8 cellular contexts compared by ENCODE assay signal in genomic region chr18:76492669-76493212, GRCh38. TPM values are rescaled to one million over a fixed set of nuclear protein-coding genes. Genes with fewer than 3 reads are reported as not detected.
DNase-seq lines count a peak whose midpoint lies in the region; ATAC-seq and TF ChIP-seq lines count a peak whose summit lies in the region.

No MANE protein-coding gene starts in this region.

- H3K36me3 ChIP-seq in left lung: no peaks in the 10 kb centered on the region

- H3K4me1 ChIP-seq in left lung: peaks cover 8 to 40% of the 10 kb centered on the region in 2 donors

- H3K9me3 ChIP-seq in left lung: no peaks in the 10 kb centered on the region

- TF ChIP-seq CTCF in left lung (IDR thresholded peaks at IDR 0.05): no peak

- ATAC-seq in GM19395 (IDR thresholded peaks at IDR 0.05; ENCODE audit: unreplicated experiment) (peak; percentile 71), HG03521 (IDR thresholded peaks at IDR 0.05; ENCODE audit: unreplicated experiment) (peak; percentile 53), left lung (peak; percentile 88)

- peaks cover 0 to 10% of the 10 kb centered on the region in 2 donors for H3K27me3 ChIP-seq in left lung

- peak overlapping the region; percentile 90 to 93 for H3K27ac ChIP-seq in left lung

- intact Hi-C loops in left lung (cut with DNase I): no loop called here

- H3K4me3 ChIP-seq in left lung: peak overlapping the region; percentile 63 to 83

- peak; percentile 99 for DNase-seq in CD1c-positive myeloid dendritic cell (ENCODE audit: extremely low spot score)
- peak; percentile 94 for DNase-seq in NCI-H748 treated with DMSO at 0.1 percent for 48 hours (lab: John Stamatoyannopoulos, UW)
- peak; percentile 100 for DNase-seq in activated CD4-positive, alpha-beta T cell treated with anti-CD3 and anti-CD28 coated beads, Interleukin-2, amount 50 U/mL, for 48 hours
- peak; percentile 98 to 99 for DNase-seq in dermis microvascular lymphatic vessel endothelial cell (ENCODE audit: low read depth in 2 of 2)
- peak; percentile 99 to 100 for DNase-seq in left lung
- DNase-seq in stimulated activated CD4-positive, alpha-beta T cell treated with anti-CD3 and anti-CD28 coated beads, Interleukin-2, amount 100 ng/mL, for 24 hours: peak; percentile 100

RNA-seq across cellular contexts. Expression of gene ZNF516, which starts 2.3 kb away (rescaled TPM):
- total RNA-seq in dermis microvascular lymphatic vessel endothelial cell (8.2 and 14.5 TPM in 2 replicates), left lung (10 to 100 TPM; 33.9 to 40.6 TPM)

Comparison
In these comparisons a context has a peak if more than half of its experiments do, and no peak if none do; other contexts are left out.
1. Peak in every context shown above with its lines: DNase-seq, ATAC-seq, H3K4me3 ChIP-seq and H3K27ac ChIP-seq.